Comparison of ENCODE assay signal across 17 cellular contexts in genomic region chr22:42408276-42408675, GRCh38. TPM values are rescaled to one million over a fixed set of nuclear protein-coding genes. Genes with fewer than 3 reads are reported as not detected.
DNase-seq lines count a peak whose midpoint lies in the region; ATAC-seq and TF ChIP-seq lines count a peak whose summit lies in the region.
"Had no signal": no experiment of that assay in that cellular context is flagged by ENCODE, and none has a peak within 500 bp of the region (broad histone marks: within the 10 kb centered on the region; RNA-seq: fewer than 3 reads in every experiment).

No MANE protein-coding gene starts in this region.

- H2AK5ac ChIP-seq in neuronal stem cell (ENCODE audit: low read depth, low read length) = no peak overlapping the region

- no peaks in the 10 kb centered on the region for H3K79me1 ChIP-seq in neuronal stem cell (ENCODE audit: low read depth, low read length)

- H3K27ac ChIP-seq in RWPE2 (ENCODE audit: poor library complexity, severe bottlenecking) (no peak overlapping the region), neuronal stem cell (replicated peaks; ENCODE audit: low read length) (no peak overlapping the region)
- H3K27ac ChIP-seq: 22Rv1 had no signal

- no peak overlapping the region for H3K18ac ChIP-seq in neuronal stem cell (ENCODE audit: low read length)

- peaks cover 3% of the 10 kb centered on the region for H3K27me3 ChIP-seq in RWPE2 (ENCODE audit: insufficient read depth, poor library complexity, severe bottlenecking)
- H3K27me3 ChIP-seq in neuronal stem cell (ENCODE audit: control insufficient read depth in 3 of 3, insufficient read depth in 3 of 3, low read depth in 1 of 3, low read length in 3 of 3) = peaks cover 0 to 67% (median 0%) of the 10 kb centered on the region in 3 experiments

- no peak for TF ChIP-seq CTCF in RWPE2 (IDR thresholded peaks at IDR 0.05; ENCODE audit: poor library complexity, severe bottlenecking)

- H4K8ac ChIP-seq in neuronal stem cell (ENCODE audit: low read depth, low read length) = no peak overlapping the region

- no peak overlapping the region for H3K4me3 ChIP-seq in RWPE2 (ENCODE audit: severe bottlenecking)
- H3K4me3 ChIP-seq in neuronal stem cell (ENCODE audit: low read length in 2 of 2) = no peak overlapping the region

- no peak overlapping the region for H2AFZ ChIP-seq in neuronal stem cell (ENCODE audit: low read length)

- ATAC-seq in Right ventricle myocardium inferior (no peak), left cardiac atrium (no peak), RWPE2 (ENCODE audit: low read depth) (no peak)
- no peak for ATAC-seq in activated T-cell treated with anti-CD3 and anti-CD28 coated beads, Interleukin-2, amount 50 U/mL, for 4 hours

- H2BK15ac ChIP-seq in neuronal stem cell (ENCODE audit: low read length) = no peak overlapping the region

- no peaks in the 10 kb centered on the region for H3K27me3 Mint-ChIP-seq in activated T-cell treated with anti-CD3 and anti-CD28 coated beads, Interleukin-2, amount 50 U/mL, for 4 hours (ENCODE audit: low read depth)
- H3K27me3 Mint-ChIP-seq: B cell; CD4-positive, alpha-beta memory T cell had no signal

- H3K4me3 Mint-ChIP-seq in activated T-cell treated with anti-CD3 and anti-CD28 coated beads, Interleukin-2, amount 50 U/mL, for 4 hours = no peak overlapping the region
- H3K4me3 Mint-ChIP-seq: B cell; CD4-positive, alpha-beta memory T cell had no signal

- H3K4me2 ChIP-seq in neuronal stem cell (ENCODE audit: insufficient read depth, low read length, poor library complexity, severe bottlenecking) = no peak overlapping the region

- H3K4me1 Mint-ChIP-seq in activated T-cell treated with anti-CD3 and anti-CD28 coated beads, Interleukin-2, amount 50 U/mL, for 4 hours (ENCODE audit: low read depth) = no peaks in the 10 kb centered on the region
- H3K4me1 Mint-ChIP-seq: CD4-positive, alpha-beta memory T cell had no signal

- DNase-seq in Right ventricle myocardium inferior (ENCODE audit: missing footprints) = peak; percentile 8
- no peak for DNase-seq in left cardiac atrium
- DNase-seq in RWPE2 (ENCODE audit: low spot score) = peak; percentile 45
- no peak for DNase-seq in neuronal stem cell (ENCODE audit: low spot score)
- DNase-seq in activated T-cell treated with anti-CD3 and anti-CD28 coated beads, Interleukin-2, amount 50 U/mL, for 4 hours = no peak
- DNase-seq in dedifferentiated amniotic fluid mesenchymal stem cell (ENCODE audit: extremely low spot score) = no peak
- DNase-seq: C1 segment of cervical spinal cord; Caco-2; CD4-positive, alpha-beta memory T cell; DMS153; DND-41; GOT3; H7; HCEC 1CT had no signal

- H2BK12ac ChIP-seq in neuronal stem cell (ENCODE audit: low read length) = no peak overlapping the region

- H3K4ac ChIP-seq in neuronal stem cell (ENCODE audit: low read length) = no peak overlapping the region

- intact Hi-C loops in Right ventricle myocardium inferior (cut with DNase I) (no loop called here), left cardiac atrium (cut with DNase I) (no loop called here)

- no peak overlapping the region for H3K23ac ChIP-seq in neuronal stem cell (ENCODE audit: low read depth, low read length, poor library complexity)

- no peak overlapping the region for H2BK5ac ChIP-seq in neuronal stem cell (ENCODE audit: low read length)

- WGBS in neuronal stem cell (ENCODE audit: extremely low coverage in 2 of 2, insufficient read length in 2 of 2, insufficient replicate concordance in 1 of 2), 2 donors = no CpG with 5 or more reads among the region's 7 CpGs

- no peaks in the 10 kb centered on the region for H3K9me3 Mint-ChIP-seq in activated T-cell treated with anti-CD3 and anti-CD28 coated beads, Interleukin-2, amount 50 U/mL, for 4 hours
- H3K9me3 Mint-ChIP-seq: CD4-positive, alpha-beta memory T cell had no signal

- H3K9ac ChIP-seq in neuronal stem cell (ENCODE audit: low read depth, low read length, poor library complexity) = peak overlapping the region; percentile 26

- H3K36me3 Mint-ChIP-seq in activated T-cell treated with anti-CD3 and anti-CD28 coated beads, Interleukin-2, amount 50 U/mL, for 4 hours (ENCODE audit: insufficient read depth) = no peaks in the 10 kb centered on the region
- H3K36me3 Mint-ChIP-seq: CD4-positive, alpha-beta memory T cell had no signal

- H3K14ac ChIP-seq in neuronal stem cell (ENCODE audit: low read length) = no peak overlapping the region

- H3K36me3 ChIP-seq in RWPE2 (ENCODE audit: low read depth) (no peaks in the 10 kb centered on the region), neuronal stem cell (replicated peaks in 1 of 2; ENCODE audit: control insufficient read depth in 2 of 2, insufficient read depth in 2 of 2, low read length in 2 of 2) (no peaks in the 10 kb centered on the region)

- H3K4me1 ChIP-seq in RWPE2 (ENCODE audit: insufficient read depth, poor library complexity, severe bottlenecking) = no peaks in the 10 kb centered on the region
- H3K4me1 ChIP-seq in neuronal stem cell (ENCODE audit: control insufficient read depth in 2 of 2, insufficient read depth in 1 of 2, low read depth in 1 of 2, low read length in 2 of 2) = peaks cover 7 to 10% of the 10 kb centered on the region in 2 donors
- H3K4me1 ChIP-seq: Caco-2 had no signal

- no peak overlapping the region for H2BK120ac ChIP-seq in neuronal stem cell (ENCODE audit: low read depth, low read length)

- H4K91ac ChIP-seq in neuronal stem cell (ENCODE audit: low read depth, low read length, poor library complexity) = no peak overlapping the region

- no peaks in the 10 kb centered on the region for H3K9me3 ChIP-seq in RWPE2 (ENCODE audit: severe bottlenecking)
- H3K9me3 ChIP-seq in neuronal stem cell (replicated peaks in 1 of 2; ENCODE audit: control insufficient read depth in 2 of 2, insufficient read depth in 1 of 2, low read depth in 1 of 2, low read length in 2 of 2) = no peaks in the 10 kb centered on the region
- H3K9me3 ChIP-seq: Caco-2 had no signal

RNA-seq across cellular contexts. Expression of gene NFAM1, which starts 23.9 kb away (rescaled TPM):
- total RNA-seq in Right ventricle myocardium inferior (2.9 TPM), left cardiac atrium (1 to 10 TPM; 2.6 to 5.1 TPM)
- polyA plus RNA-seq in neuronal stem cell (2013, experiment 1 of 2) = 0.13 TPM
- 0.14 TPM for polyA plus RNA-seq in neuronal stem cell (2013, experiment 2 of 2)
- total RNA-seq in activated T-cell treated with anti-CD3 and anti-CD28 coated beads, Interleukin-2, amount 50 U/mL, for 4 hours = under 1 TPM in 2 of 3 donors, not detected in 1; 0.03 to 0.11 TPM
- total RNA-seq: Caco-2 had no signal
- polyA plus RNA-seq: AG04450 had no signal

Comparison
In these comparisons a context has a peak if more than half of its experiments do, and no peak if none do; other contexts are left out.
1. DNase-seq: peak in Right ventricle myocardium inferior (single experiment) and RWPE2 (single experiment); none in left cardiac atrium (single experiment), neuronal stem cell (single experiment), activated T-cell treated with anti-CD3 and anti-CD28 coated beads, Interleukin-2, amount 50 U/mL, for 4 hours (single experiment) and dedifferentiated amniotic fluid mesenchymal stem cell (single experiment).